ENCODE assay signal across 13 cellular contexts in the genomic region with DNA sequence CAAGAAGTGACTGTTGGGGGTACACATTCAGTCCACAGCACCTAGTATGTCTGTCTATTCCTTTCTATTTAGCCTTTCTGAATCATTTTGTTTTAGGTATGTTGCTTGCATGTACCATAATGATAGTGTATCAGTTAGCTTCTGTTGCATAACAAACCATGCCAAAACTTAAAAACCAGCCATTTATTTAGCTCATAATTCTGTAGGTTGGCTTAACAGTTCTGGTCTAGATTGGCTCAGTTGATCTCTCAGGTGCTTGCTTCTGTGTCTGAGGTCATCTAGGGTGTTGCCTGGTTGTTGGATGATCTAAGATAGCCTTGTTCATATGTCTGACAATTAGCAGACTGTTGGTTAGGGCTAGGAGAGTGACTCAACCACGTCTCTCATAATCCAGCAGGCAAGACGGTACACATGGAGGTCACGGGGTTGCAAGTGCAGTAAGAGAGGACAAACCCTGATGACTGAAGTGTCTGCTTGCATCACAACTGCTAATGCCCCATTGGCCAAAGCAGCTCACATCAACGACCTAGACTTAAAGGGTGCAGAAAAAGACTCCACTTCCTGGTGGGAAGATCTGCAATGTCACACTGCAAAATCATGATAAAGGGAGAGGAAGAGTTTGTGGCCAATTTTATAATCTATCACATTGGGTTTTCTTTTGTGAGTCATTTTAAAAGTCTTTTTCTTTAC. TPM values are rescaled to one million over a fixed set of nuclear protein-coding genes. Genes with fewer than 3 reads are reported as not detected.
DNase-seq lines count a peak whose midpoint lies in the region; ATAC-seq, FAIRE-seq and TF ChIP-seq lines count a peak whose summit lies in the region.
"Had no signal": no experiment of that assay in that cellular context is flagged by ENCODE, and none has a peak within 500 bp of the region (broad histone marks: within the 10 kb centered on the region; RNA-seq: fewer than 3 reads in every experiment).

No MANE protein-coding gene starts in this region.

- no peak overlapping the region for H3K4me3 Mint-ChIP-seq in Calu3 (ENCODE audit: low read depth, unreplicated experiment)
- H3K4me3 Mint-ChIP-seq: activated naive CD8-positive, alpha-beta T cell had no signal

- peaks cover 9% of the 10 kb centered on the region for H3K36me3 Mint-ChIP-seq in Calu3 (ENCODE audit: insufficient read depth, unreplicated experiment)
- H3K36me3 Mint-ChIP-seq: activated naive CD8-positive, alpha-beta T cell had no signal

- no peaks in the 10 kb centered on the region for H3K27me3 Mint-ChIP-seq in Calu3 (ENCODE audit: unreplicated experiment)

- no peak overlapping the region for H3K27ac Mint-ChIP-seq in Calu3 (ENCODE audit: unreplicated experiment)
- H3K27ac Mint-ChIP-seq: activated naive CD8-positive, alpha-beta T cell had no signal

- intact Hi-C loops in Right ventricle myocardium superior (cut with DNase I), result no loop called here
- intact Hi-C loops in Right ventricle myocardium inferior (cut with DNase I), result no loop called here
- intact Hi-C loops in Calu3 (cut with micrococcal nuclease; ENCODE audit: unreplicated experiment), result no loop called here

- H3K9me3 Mint-ChIP-seq in Calu3 (ENCODE audit: low read depth, unreplicated experiment), result peaks cover 3% of the 10 kb centered on the region

- H3K4me1 Mint-ChIP-seq in Calu3 (ENCODE audit: low read depth, unreplicated experiment), result peaks cover 26% of the 10 kb centered on the region

- BruUV-seq in Calu3 (replicated peaks; lab: Mats Ljungman, UMichigan), result no TSS peak

- FAIRE-seq in urothelium cell line (lab: Jason Lieb, UNC), result peak; percentile 59
- FAIRE-seq: frontal cortex had no signal

- ATAC-seq in Right ventricle myocardium superior (ENCODE audit: poor library complexity) (peak; percentile 18), Right ventricle myocardium inferior (no peak)

- DNase-seq in Right ventricle myocardium superior, result no peak
- no peak for DNase-seq in Right ventricle myocardium inferior (ENCODE audit: missing footprints)
- peak; percentile 97 for DNase-seq in OCI-M1 (lab: John Stamatoyannopoulos, UW)
- DNase-seq in epithelial cell of esophagus (ENCODE audit: low read depth), result peak; percentile 99
- no peak for DNase-seq in urothelium cell line (ENCODE audit: low spot score)
- no peak for DNase-seq in NCI-H2196 treated with DMSO at 0.1 percent for 48 hours (lab: John Stamatoyannopoulos, UW; ENCODE audit: unreplicated experiment)
- DNase-seq in Calu3, result no peak
- no peak for DNase-seq in NCI-H187 (lab: John Stamatoyannopoulos, UW)
- DNase-seq: occipital lobe had no signal

- H3K4me3 ChIP-seq in epithelial cell of esophagus (ENCODE audit: low read length), result no peak overlapping the region
- H3K4me3 ChIP-seq: BLaER1, SK-N-MC had no signal

- CTCF ChIA-PET in Calu3 (lab: Charles Lee), result no interaction called here

- no peak for TF ChIP-seq CTCF in epithelial cell of esophagus (IDR thresholded peaks at IDR 0.05; ENCODE audit: insufficient read depth, low read depth, low read length, missing control alignments)
- TF ChIP-seq CTCF in Calu3 (IDR thresholded peaks at IDR 0.05; ENCODE audit: unreplicated experiment), result no peak

RNA-seq across cellular contexts. Expression of gene PDCD6IP, which starts 6.8 kb away (rescaled TPM):
- total RNA-seq in Right ventricle myocardium superior (131 TPM), Right ventricle myocardium inferior (128 TPM), Calu3 (2022) (172 and 213 TPM in 2 replicates)

Comparison
In these comparisons a context has a peak if more than half of its experiments do, and no peak if none do; other contexts are left out.
1. DNase-seq: peak in OCI-M1 (single experiment) and epithelial cell of esophagus (single experiment); none in Right ventricle myocardium superior (single experiment), Right ventricle myocardium inferior (single experiment), urothelium cell line (single experiment), NCI-H2196 treated with DMSO at 0.1 percent for 48 hours (single experiment), Calu3 (single experiment) and NCI-H187 (0 of 2).